9 cellular contexts compared by ENCODE assay signal in genomic region chr9:15735083-15735974, GRCh38.
DNase-seq lines count a peak whose midpoint lies in the region; TF ChIP-seq lines count a peak whose summit lies in the region.
"Had no signal": no experiment of that assay in that cellular context is flagged by ENCODE, and none has a peak within 500 bp of the region (broad histone marks: within the 10 kb centered on the region; RNA-seq: fewer than 3 reads in every experiment).

No MANE protein-coding gene starts in this region.

- H3K79me2 ChIP-seq in GM23248 (ENCODE audit: insufficient read depth) = no peaks in the 10 kb centered on the region

- 45 to 49% methylated on average over 6 of the region's 6 CpGs for WGBS in GM23248 (ENCODE audit: low coverage in 1 of 2, low lambda C conversion rate in 2 of 2, missing lambda C conversion rate in 2 of 2), 2 experiments

- H3K27me3 ChIP-seq in GM23248 (replicated peaks; ENCODE audit: insufficient read depth) (no peaks in the 10 kb centered on the region), SJSA1 (replicated peaks) (no peaks in the 10 kb centered on the region), skeletal muscle satellite cell (ENCODE audit: control insufficient read depth, insufficient read depth, low read length) (no peaks in the 10 kb centered on the region), right atrium auricular region (no peaks in the 10 kb centered on the region)

- H3K36me3 ChIP-seq in GM23248 (ENCODE audit: low read depth) = no peaks in the 10 kb centered on the region
- no peaks in the 10 kb centered on the region for H3K36me3 ChIP-seq in SJSA1
- no peaks in the 10 kb centered on the region for H3K36me3 ChIP-seq in skeletal muscle satellite cell (ENCODE audit: insufficient read depth, low read length)
- H3K36me3 ChIP-seq in right atrium auricular region = no peaks in the 10 kb centered on the region

- peaks cover 14% of the 10 kb centered on the region for H3F3A ChIP-seq in GM23248 (ENCODE audit: insufficient read depth)

- H3K27ac ChIP-seq in GM23248 (peak overlapping the region; percentile 71), SJSA1 (0 out of 2 replicates have a peak overlapping the region, but pooled peaks have one; percentile 15), right atrium auricular region (no peak overlapping the region)

- DNase-seq in GM23248 (peak; percentile 94), SJSA1 (ENCODE audit: low read depth in 1 of 2, low spot score in 2 of 2) (peak; percentile 45 to 78), fibroblast of pulmonary artery (ENCODE audit: low read depth) (peak; percentile 95), right atrium auricular region (ENCODE audit: low spot score) (no peak), DMS153 treated with DMSO at 0.1 percent for 48 hours (lab: John Stamatoyannopoulos, UW; ENCODE audit: unreplicated experiment) (no peak), activated gamma-delta T cell (lab: John Stamatoyannopoulos, UW) (no peak)
- DNase-seq: anterior cingulate cortex, NCI-H345 had no signal

- in situ Hi-C loops in GM23248 (cut with MboI) = no loop called here

- H3K9me3 ChIP-seq in GM23248 (ENCODE audit: low read depth) = no peaks in the 10 kb centered on the region
- H3K9me3 ChIP-seq in SJSA1 (replicated peaks) = no peaks in the 10 kb centered on the region
- no peaks in the 10 kb centered on the region for H3K9me3 ChIP-seq in skeletal muscle satellite cell (replicated peaks; ENCODE audit: low read length)
- no peaks in the 10 kb centered on the region for H3K9me3 ChIP-seq in right atrium auricular region

- no peaks in the 10 kb centered on the region for H3K9me2 ChIP-seq in GM23248 (ENCODE audit: insufficient read depth)

- H3K4me1 ChIP-seq in GM23248 (ENCODE audit: insufficient read depth) = peaks cover 33% of the 10 kb centered on the region
- peaks cover 6% of the 10 kb centered on the region; the same call in 1 of the 2 replicates for H3K4me1 ChIP-seq in SJSA1 (replicated peaks)
- peaks cover 43% of the 10 kb centered on the region for H3K4me1 ChIP-seq in skeletal muscle satellite cell (ENCODE audit: control insufficient read depth, insufficient read depth, low read length)
- H3K4me1 ChIP-seq in right atrium auricular region = no peaks in the 10 kb centered on the region

- H3K9ac ChIP-seq in GM23248 = peak overlapping the region; percentile 16; the same call in 1 of the 2 replicates
- peak overlapping the region; percentile 34 for H3K9ac ChIP-seq in skeletal muscle satellite cell (ENCODE audit: low read depth, low read length)

- H2AFZ ChIP-seq in GM23248 = no peak overlapping the region

- H3K4me2 ChIP-seq in GM23248 (ENCODE audit: unreplicated experiment) (peak overlapping the region; percentile 64), skeletal muscle satellite cell (ENCODE audit: low read length) (peak overlapping the region; percentile 69)

- H3K4me3 ChIP-seq in GM23248 (peak overlapping the region; percentile 36), SJSA1 (no peak overlapping the region), fibroblast of pulmonary artery (replicated peaks; ENCODE audit: low read depth, low read length) (no peak overlapping the region), skeletal muscle satellite cell (ENCODE audit: low read length) (peak overlapping the region; percentile 49), right atrium auricular region (no peak overlapping the region)

- H4K20me1 ChIP-seq in GM23248 (ENCODE audit: insufficient read depth) = no peaks in the 10 kb centered on the region

- TF ChIP-seq CTCF in fibroblast of pulmonary artery (IDR thresholded peaks at IDR 0.05; ENCODE audit: low read length, missing control alignments) (no peak), right atrium auricular region (IDR thresholded peaks at IDR 0.05) (no peak)

Comparison
In these comparisons a context has a peak if more than half of its experiments do, and no peak if none do; other contexts are left out.
1. DNase-seq: peak in GM23248 (single experiment), SJSA1 (2 of 2) and fibroblast of pulmonary artery (single experiment); none in right atrium auricular region (single experiment), DMS153 treated with DMSO at 0.1 percent for 48 hours (single experiment) and activated gamma-delta T cell (single experiment).
2. H3K27ac ChIP-seq: peak in GM23248 (single experiment) and SJSA1 (single experiment); none in right atrium auricular region (0 of 2).
3. H3K4me3 ChIP-seq: peak in GM23248 (single experiment) and skeletal muscle satellite cell (single experiment); none in SJSA1 (single experiment), fibroblast of pulmonary artery (single experiment) and right atrium auricular region (0 of 2).